ENCODE assay signal across 22 cellular contexts in the genomic region with DNA sequence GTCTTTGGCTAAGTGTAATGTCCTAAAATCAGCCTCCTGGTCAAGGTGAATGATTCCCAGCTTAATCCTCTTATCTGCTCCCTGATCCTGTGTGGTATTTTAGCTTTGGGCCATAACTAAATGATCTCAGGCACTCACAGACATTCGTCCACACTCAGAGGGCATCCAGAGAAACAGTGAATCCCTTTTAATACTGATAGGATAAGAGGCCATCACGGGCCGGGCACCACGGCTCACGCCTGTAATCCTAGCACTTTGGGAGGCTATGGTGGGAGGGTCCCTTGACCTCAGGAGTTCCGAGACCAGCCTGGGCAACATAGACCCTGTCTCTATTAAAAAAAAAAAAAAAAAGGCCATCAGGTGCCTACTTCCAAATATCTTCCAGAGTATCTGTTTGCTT. TPM values are rescaled to one million over a fixed set of nuclear protein-coding genes. Genes with fewer than 3 reads are reported as not detected.
DNase-seq lines count a peak whose midpoint lies in the region; ATAC-seq and TF ChIP-seq lines count a peak whose summit lies in the region.
"Had no signal": no experiment of that assay in that cellular context is flagged by ENCODE, and none has a peak within 500 bp of the region (broad histone marks: within the 10 kb centered on the region; RNA-seq: fewer than 3 reads in every experiment).

No MANE protein-coding gene starts in this region.

- H3K27ac Mint-ChIP-seq in activated CD4-positive, alpha-beta memory T cell treated with anti-CD3 and anti-CD28 coated beads for 36 hours: peak overlapping the region; percentile 70
- H3K27ac Mint-ChIP-seq in activated CD4-positive, alpha-beta memory T cell treated with anti-CD3 and anti-CD28 coated beads, Interleukin-2, amount 10 ng/mL, durations not matched to agents 7 days and 5 days: no peak overlapping the region
- peak overlapping the region; percentile 54 for H3K27ac Mint-ChIP-seq in activated naive CD8-positive, alpha-beta T cell treated with anti-CD3 and anti-CD28 coated beads for 36 hours
- H3K27ac Mint-ChIP-seq in memory B cell: peak overlapping the region; percentile 76

- no peaks in the 10 kb centered on the region for H3K9me3 ChIP-seq in tibial nerve
- H3K9me3 ChIP-seq: ascending aorta, right lobe of liver, thoracic aorta had no signal

- H3K4me3 Mint-ChIP-seq in activated CD4-positive, alpha-beta memory T cell treated with anti-CD3 and anti-CD28 coated beads for 36 hours: no peak overlapping the region
- no peak overlapping the region for H3K4me3 Mint-ChIP-seq in activated CD4-positive, alpha-beta memory T cell treated with anti-CD3 and anti-CD28 coated beads, Interleukin-2, amount 10 ng/mL, durations not matched to agents 7 days and 5 days
- H3K4me3 Mint-ChIP-seq in activated naive CD8-positive, alpha-beta T cell treated with anti-CD3 and anti-CD28 coated beads for 36 hours: no peak overlapping the region
- H3K4me3 Mint-ChIP-seq in memory B cell: no peak overlapping the region
- H3K4me3 Mint-ChIP-seq: immature natural killer cell had no signal

- intact Hi-C loops in activated CD4-positive, alpha-beta memory T cell treated with anti-CD3 and anti-CD28 coated beads for 36 hours (cut with micrococcal nuclease): no loop called here

- TF ChIP-seq POLR2A in tibial nerve (IDR thresholded peaks at IDR 0.05): no peak

- CTCF ChIA-PET in activated CD4-positive, alpha-beta memory T cell treated with anti-CD3 and anti-CD28 coated beads for 36 hours (lab: Charles Lee): interaction anchor here (1.8 kb wide), 1 partner anchor 13 kb away, joined by 6 read pairs; no protein-coding TSS in a partner anchor
- CTCF ChIA-PET in activated CD4-positive, alpha-beta memory T cell treated with anti-CD3 and anti-CD28 coated beads, Interleukin-2, amount 10 ng/mL, durations not matched to agents 7 days and 5 days (lab: Charles Lee): no interaction called here

- ATAC-seq in memory B cell (ENCODE audit: low read depth): no peak
- ATAC-seq: Panc1 had no signal

- no peak for TF ChIP-seq CTCF in tibial nerve (IDR thresholded peaks at IDR 0.05)

- no peaks in the 10 kb centered on the region for H3K27me3 Mint-ChIP-seq in activated CD4-positive, alpha-beta memory T cell treated with anti-CD3 and anti-CD28 coated beads for 36 hours
- H3K27me3 Mint-ChIP-seq in activated CD4-positive, alpha-beta memory T cell treated with anti-CD3 and anti-CD28 coated beads, Interleukin-2, amount 10 ng/mL, durations not matched to agents 7 days and 5 days: no peaks in the 10 kb centered on the region
- H3K27me3 Mint-ChIP-seq in activated naive CD8-positive, alpha-beta T cell treated with anti-CD3 and anti-CD28 coated beads for 36 hours: no peaks in the 10 kb centered on the region
- H3K27me3 Mint-ChIP-seq in memory B cell: no peaks in the 10 kb centered on the region
- H3K27me3 Mint-ChIP-seq: CD4-positive, CD25-positive, alpha-beta regulatory T cell had no signal

- 80 to 92% methylated on average over 6 of the region's 6 CpGs for WGBS in tibial nerve, 2 donors

- H3K4me1 Mint-ChIP-seq in activated CD4-positive, alpha-beta memory T cell treated with anti-CD3 and anti-CD28 coated beads for 36 hours (ENCODE audit: low read depth): peaks cover 45% of the 10 kb centered on the region
- H3K4me1 Mint-ChIP-seq in activated CD4-positive, alpha-beta memory T cell treated with anti-CD3 and anti-CD28 coated beads, Interleukin-2, amount 10 ng/mL, durations not matched to agents 7 days and 5 days: peaks cover 39% of the 10 kb centered on the region
- H3K4me1 Mint-ChIP-seq in activated naive CD8-positive, alpha-beta T cell treated with anti-CD3 and anti-CD28 coated beads for 36 hours: peaks cover 37% of the 10 kb centered on the region
- peaks cover 12% of the 10 kb centered on the region for H3K4me1 Mint-ChIP-seq in memory B cell

- POLR2A ChIA-PET in activated CD4-positive, alpha-beta memory T cell treated with anti-CD3 and anti-CD28 coated beads for 36 hours (lab: Charles Lee): no interaction called here
- POLR2A ChIA-PET in activated CD4-positive, alpha-beta memory T cell treated with anti-CD3 and anti-CD28 coated beads, Interleukin-2, amount 10 ng/mL, durations not matched to agents 7 days and 5 days (lab: Charles Lee): no interaction called here

- no peak overlapping the region for H3K4me3 ChIP-seq in tibial nerve
- H3K4me3 ChIP-seq: ascending aorta, right lobe of liver, thoracic aorta had no signal

- H3K27ac ChIP-seq in tibial nerve: peak overlapping the region in 3 of 4 donors; percentile 32 to 78 (median 64)
- H3K27ac ChIP-seq: ascending aorta, right lobe of liver, thoracic aorta had no signal

- DNase-seq in activated CD4-positive, alpha-beta memory T cell treated with anti-CD3 and anti-CD28 coated beads for 36 hours: no peak
- no peak for DNase-seq in activated CD4-positive, alpha-beta memory T cell treated with anti-CD3 and anti-CD28 coated beads, Interleukin-2, amount 10 ng/mL, durations not matched to agents 7 days and 5 days
- no peak for DNase-seq in activated naive CD8-positive, alpha-beta T cell treated with anti-CD3 and anti-CD28 coated beads for 36 hours
- DNase-seq in memory B cell (ENCODE audit: low spot score in 2 of 2) (no peak), tibial nerve (ENCODE audit: low spot score in 2 of 2) (no peak), ureter (ENCODE audit: low spot score) (no peak), amygdala (lab: John Stamatoyannopoulos, UW) (no peak), NAMALWA (ENCODE audit: low spot score) (no peak)
- DNase-seq: CD4-positive, CD25-positive, alpha-beta regulatory T cell; immature natural killer cell; mammary epithelial cell; NCI-H1048; NCI-H2107; NCI-H526 treated with DMSO at 0.1 percent for 48 hours had no signal

- peaks cover 31% of the 10 kb centered on the region for H3K36me3 Mint-ChIP-seq in activated CD4-positive, alpha-beta memory T cell treated with anti-CD3 and anti-CD28 coated beads for 36 hours
- H3K36me3 Mint-ChIP-seq in activated CD4-positive, alpha-beta memory T cell treated with anti-CD3 and anti-CD28 coated beads, Interleukin-2, amount 10 ng/mL, durations not matched to agents 7 days and 5 days (ENCODE audit: low read depth): peaks cover 51% of the 10 kb centered on the region
- H3K36me3 Mint-ChIP-seq in activated naive CD8-positive, alpha-beta T cell treated with anti-CD3 and anti-CD28 coated beads for 36 hours: peaks cover 21% of the 10 kb centered on the region
- peaks cover 11% of the 10 kb centered on the region for H3K36me3 Mint-ChIP-seq in memory B cell

- H3K9me3 Mint-ChIP-seq in activated CD4-positive, alpha-beta memory T cell treated with anti-CD3 and anti-CD28 coated beads for 36 hours: no peaks in the 10 kb centered on the region
- H3K9me3 Mint-ChIP-seq in activated CD4-positive, alpha-beta memory T cell treated with anti-CD3 and anti-CD28 coated beads, Interleukin-2, amount 10 ng/mL, durations not matched to agents 7 days and 5 days: no peaks in the 10 kb centered on the region
- no peaks in the 10 kb centered on the region for H3K9me3 Mint-ChIP-seq in activated naive CD8-positive, alpha-beta T cell treated with anti-CD3 and anti-CD28 coated beads for 36 hours
- no peaks in the 10 kb centered on the region for H3K9me3 Mint-ChIP-seq in memory B cell
- H3K9me3 Mint-ChIP-seq: activated T-helper 2 cell treated with anti-CD3 and anti-CD28 coated beads, Interferon-gamma antibody, Interleukin-2, Interleukin-4, amounts not matched to agents 10 μg/mL and 5 μg/mL and 100 μg/mL, durations not matched to agents 14 hours and 24 hours and 36 hours; CD4-positive, CD25-positive, alpha-beta regulatory T cell; immature natural killer cell had no signal

- no peak for TF ChIP-seq EP300 in tibial nerve (IDR thresholded peaks at IDR 0.05)

- H3K4me1 ChIP-seq in tibial nerve: peaks cover 0 to 51% (median 15%) of the 10 kb centered on the region in 4 donors

- peaks cover 0 to 51% (median 0%) of the 10 kb centered on the region in 3 donors for H3K36me3 ChIP-seq in tibial nerve

- H3K27me3 ChIP-seq in tibial nerve: no peaks in the 10 kb centered on the region
- H3K27me3 ChIP-seq: ascending aorta, right lobe of liver had no signal

RNA-seq across cellular contexts. Expression of gene PDCL, which starts 6.3 kb away (rescaled TPM):
- total RNA-seq in activated CD4-positive, alpha-beta memory T cell treated with anti-CD3 and anti-CD28 coated beads for 36 hours: 10 to 100 TPM; 18.7 to 21.5 TPM
- 10 to 100 TPM; 23.0 to 24.2 TPM for total RNA-seq in activated CD4-positive, alpha-beta memory T cell treated with anti-CD3 and anti-CD28 coated beads, Interleukin-2, amount 10 ng/mL, durations not matched to agents 7 days and 5 days
- total RNA-seq in activated naive CD8-positive, alpha-beta T cell treated with anti-CD3 and anti-CD28 coated beads for 36 hours: 10 to 100 TPM; 20.5 to 21.4 TPM
- total RNA-seq in tibial nerve (10 to 100 TPM; 18.3 to 23.7 (median 21.4) TPM), ureter (17.9 TPM)

RNA-seq across cellular contexts. Expression of gene OR1K1, which starts 22.1 kb away (rescaled TPM):
- total RNA-seq in activated CD4-positive, alpha-beta memory T cell treated with anti-CD3 and anti-CD28 coated beads for 36 hours: not detected
- not detected for total RNA-seq in activated CD4-positive, alpha-beta memory T cell treated with anti-CD3 and anti-CD28 coated beads, Interleukin-2, amount 10 ng/mL, durations not matched to agents 7 days and 5 days
- total RNA-seq in activated naive CD8-positive, alpha-beta T cell treated with anti-CD3 and anti-CD28 coated beads for 36 hours: not detected
- total RNA-seq in tibial nerve (not detected), ureter (not detected)
- total RNA-seq: activated CD8-positive, alpha-beta memory T cell treated with anti-CD3 and anti-CD28 coated beads for 36 hours; activated T-helper 2 cell treated with anti-CD3 and anti-CD28 coated beads, Interferon-gamma antibody, Interleukin-2, Interleukin-4, amounts not matched to agents 10 μg/mL and 5 μg/mL and 100 μg/mL, durations not matched to agents 14 hours and 24 hours and 36 hours; ascending aorta; CD4-positive, CD25-positive, alpha-beta regulatory T cell; Daoy; glomerular endothelial cell; mammary epithelial cell; right lobe of liver; thoracic aorta had no signal

RNA-seq across cellular contexts. Expression of gene OR5C1, which starts 33.3 kb away (rescaled TPM):
- total RNA-seq in activated CD4-positive, alpha-beta memory T cell treated with anti-CD3 and anti-CD28 coated beads for 36 hours: not detected
- not detected for total RNA-seq in activated CD4-positive, alpha-beta memory T cell treated with anti-CD3 and anti-CD28 coated beads, Interleukin-2, amount 10 ng/mL, durations not matched to agents 7 days and 5 days
- not detected for total RNA-seq in activated naive CD8-positive, alpha-beta T cell treated with anti-CD3 and anti-CD28 coated beads for 36 hours
- total RNA-seq in tibial nerve: not detected
- not detected for total RNA-seq in ureter
- total RNA-seq: activated CD8-positive, alpha-beta memory T cell treated with anti-CD3 and anti-CD28 coated beads for 36 hours; activated T-helper 2 cell treated with anti-CD3 and anti-CD28 coated beads, Interferon-gamma antibody, Interleukin-2, Interleukin-4, amounts not matched to agents 10 μg/mL and 5 μg/mL and 100 μg/mL, durations not matched to agents 14 hours and 24 hours and 36 hours; ascending aorta; CD4-positive, CD25-positive, alpha-beta regulatory T cell; Daoy; glomerular endothelial cell; mammary epithelial cell; right lobe of liver; thoracic aorta had no signal
